In the genomic region with DNA sequence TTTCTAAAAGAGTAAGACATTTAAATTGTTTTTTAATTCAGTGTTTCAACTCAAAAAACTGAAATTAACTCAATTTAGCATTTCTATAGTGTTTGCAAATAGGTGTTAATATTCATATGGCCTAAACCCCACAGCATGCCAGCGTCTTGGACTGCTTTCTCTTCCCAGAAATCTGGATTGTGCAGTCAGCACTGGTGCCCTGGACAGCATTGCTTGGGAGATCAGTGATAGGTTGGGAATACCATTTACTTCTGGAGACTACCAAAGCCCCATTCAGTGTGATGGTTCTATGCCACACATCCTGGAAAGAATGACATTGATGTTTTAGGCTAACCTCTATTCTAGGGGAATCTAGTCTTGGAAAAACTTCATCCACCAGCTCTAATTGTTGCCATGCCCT, we compare ENCODE assay signal across 23 cellular contexts.
DNase-seq lines count a peak whose midpoint lies in the region; ATAC-seq and TF ChIP-seq lines count a peak whose summit lies in the region.
"Had no signal": no experiment of that assay in that cellular context is flagged by ENCODE, and none has a peak within 500 bp of the region (broad histone marks: within the 10 kb centered on the region; RNA-seq: fewer than 3 reads in every experiment).

No MANE protein-coding gene starts in this region.

- no peaks in the 10 kb centered on the region for H3F3A ChIP-seq in GM23338 (replicated peaks; ENCODE audit: low read depth)

- H3K4me1 ChIP-seq in GM23338 (ENCODE audit: insufficient read depth) (no peaks in the 10 kb centered on the region), esophagus muscularis mucosa (no peaks in the 10 kb centered on the region), mucosa of descending colon (ENCODE audit: low read depth) (no peaks in the 10 kb centered on the region)

- ATAC-seq in GM23338, result no peak
- ATAC-seq in mucosa of descending colon, result peak; percentile 20
- no peak for ATAC-seq in HG02763 (IDR thresholded peaks at IDR 0.05; ENCODE audit: unreplicated experiment)
- no peak for ATAC-seq in HG03432 (IDR thresholded peaks at IDR 0.05; ENCODE audit: unreplicated experiment)
- ATAC-seq: GM12878 had no signal

- peaks cover 12% of the 10 kb centered on the region for H3K9me2 ChIP-seq in GM23338 (ENCODE audit: insufficient read depth)

- intact Hi-C loops in esophagus muscularis mucosa (cut with DNase I), result no loop called here
- intact Hi-C loops in mucosa of descending colon (cut with DNase I, micrococcal nuclease), result no loop called here

- H4K20me1 ChIP-seq in GM23338 (replicated peaks; ENCODE audit: insufficient read depth), result no peaks in the 10 kb centered on the region

- no peaks in the 10 kb centered on the region for H3K9me3 ChIP-seq in esophagus muscularis mucosa
- H3K9me3 ChIP-seq in mucosa of descending colon, result no peaks in the 10 kb centered on the region
- H3K9me3 ChIP-seq: BE2C had no signal

- DNase-seq in GM23338 (ENCODE audit: low spot score) (no peak), HuH-7 (ENCODE audit: low spot score) (peak; percentile 2), esophagus muscularis mucosa (ENCODE audit: extremely low spot score) (peak; percentile 55), mucosa of descending colon (no peak), NCI-H146 (lab: John Stamatoyannopoulos, UW) (no peak)
- DNase-seq: ACHN; BE2C; C1 segment of cervical spinal cord; CD4-positive, CD25-positive, alpha-beta regulatory T cell; CD8-positive, alpha-beta memory T cell; COR-L47; DMS 273 treated with DMSO at 0.1 percent for 48 hours; DMS53; DND-41; EL; GOT3; H7; KG1 had no signal

- H3K27ac ChIP-seq in GM23338 (ENCODE audit: low read depth), result no peak overlapping the region
- H3K27ac ChIP-seq in esophagus muscularis mucosa (replicated peaks in 1 of 4), result no peak overlapping the region
- H3K27ac ChIP-seq: HL-60 had no signal

- no peak overlapping the region for H3K4me3 ChIP-seq in GM23338
- no peak overlapping the region for H3K4me3 ChIP-seq in esophagus muscularis mucosa
- no peak overlapping the region for H3K4me3 ChIP-seq in mucosa of descending colon
- H3K4me3 ChIP-seq: GM12878 had no signal

- H3K27me3 ChIP-seq in GM23338 (ENCODE audit: insufficient read depth) (no peaks in the 10 kb centered on the region), esophagus muscularis mucosa (no peaks in the 10 kb centered on the region)
- H3K27me3 ChIP-seq: BE2C had no signal

- peaks cover 5% of the 10 kb centered on the region for H3K4me1 Mint-ChIP-seq in GM23338
- H3K4me1 Mint-ChIP-seq: CD4-positive, CD25-positive, alpha-beta regulatory T cell; CD8-positive, alpha-beta memory T cell; IgD-negative memory B cell had no signal

- no peaks in the 10 kb centered on the region for H3K27me3 Mint-ChIP-seq in GM23338 (ENCODE audit: insufficient read depth, low read depth, poor library complexity)
- H3K27me3 Mint-ChIP-seq: CD4-positive, CD25-positive, alpha-beta regulatory T cell; CD8-positive, alpha-beta memory T cell had no signal

- no peaks in the 10 kb centered on the region for H3K36me3 ChIP-seq in GM23338 (ENCODE audit: insufficient read depth)
- no peaks in the 10 kb centered on the region for H3K36me3 ChIP-seq in esophagus muscularis mucosa
- no peaks in the 10 kb centered on the region for H3K36me3 ChIP-seq in mucosa of descending colon (ENCODE audit: low read depth)
- H3K36me3 ChIP-seq: BE2C had no signal

- TF ChIP-seq CTCF in GM23338 (conservative IDR thresholded peaks at IDR 0.05; ENCODE audit: low read depth in 2 of 2) (no peak), esophagus muscularis mucosa (IDR thresholded peaks at IDR 0.05) (no peak), mucosa of descending colon (IDR thresholded peaks at IDR 0.05) (no peak)

- 76% methylated on average over 1 of the region's 1 CpG for WGBS in esophagus muscularis mucosa

- H3K36me3 Mint-ChIP-seq in GM23338 (ENCODE audit: low read depth), result no peaks in the 10 kb centered on the region
- H3K36me3 Mint-ChIP-seq: CD4-positive, CD25-positive, alpha-beta regulatory T cell; CD8-positive, alpha-beta memory T cell had no signal

- no peak overlapping the region for H3K27ac Mint-ChIP-seq in GM23338
- H3K27ac Mint-ChIP-seq: CD4-positive, CD25-positive, alpha-beta regulatory T cell; CD8-positive, alpha-beta memory T cell; IgD-negative memory B cell had no signal

- TF ChIP-seq POLR2A in esophagus muscularis mucosa (IDR thresholded peaks at IDR 0.05; ENCODE audit: low read depth), result no peak

- no peak overlapping the region for H3K4me2 ChIP-seq in GM23338

- no peak overlapping the region for H3K4me3 Mint-ChIP-seq in GM23338
- H3K4me3 Mint-ChIP-seq: CD4-positive, CD25-positive, alpha-beta regulatory T cell; CD8-positive, alpha-beta memory T cell; IgD-negative memory B cell had no signal

- H3K9me3 Mint-ChIP-seq in GM23338, result no peaks in the 10 kb centered on the region; the same call in 2 of the 3 replicates
- H3K9me3 Mint-ChIP-seq: IgD-negative memory B cell had no signal

- no peak for TF ChIP-seq EP300 in esophagus muscularis mucosa (IDR thresholded peaks at IDR 0.05)

- no peaks in the 10 kb centered on the region for H3K79me2 ChIP-seq in GM23338 (replicated peaks; ENCODE audit: insufficient read depth)

- H2AFZ ChIP-seq in GM23338, result no peak overlapping the region

TF ChIP-seq in GM23338, 12 proteins besides CTCF, POLR2A, EP300 and RAD21:
- TF ChIP-seq STAT1 (IDR thresholded peaks at IDR 0.05; ENCODE audit: unreplicated experiment) (no peak), CREB1 (CRISPR knock-in tag; IDR thresholded peaks at IDR 0.05; ENCODE audit: low read depth) (no peak)
- TF ChIP-seq, protein P1, sequence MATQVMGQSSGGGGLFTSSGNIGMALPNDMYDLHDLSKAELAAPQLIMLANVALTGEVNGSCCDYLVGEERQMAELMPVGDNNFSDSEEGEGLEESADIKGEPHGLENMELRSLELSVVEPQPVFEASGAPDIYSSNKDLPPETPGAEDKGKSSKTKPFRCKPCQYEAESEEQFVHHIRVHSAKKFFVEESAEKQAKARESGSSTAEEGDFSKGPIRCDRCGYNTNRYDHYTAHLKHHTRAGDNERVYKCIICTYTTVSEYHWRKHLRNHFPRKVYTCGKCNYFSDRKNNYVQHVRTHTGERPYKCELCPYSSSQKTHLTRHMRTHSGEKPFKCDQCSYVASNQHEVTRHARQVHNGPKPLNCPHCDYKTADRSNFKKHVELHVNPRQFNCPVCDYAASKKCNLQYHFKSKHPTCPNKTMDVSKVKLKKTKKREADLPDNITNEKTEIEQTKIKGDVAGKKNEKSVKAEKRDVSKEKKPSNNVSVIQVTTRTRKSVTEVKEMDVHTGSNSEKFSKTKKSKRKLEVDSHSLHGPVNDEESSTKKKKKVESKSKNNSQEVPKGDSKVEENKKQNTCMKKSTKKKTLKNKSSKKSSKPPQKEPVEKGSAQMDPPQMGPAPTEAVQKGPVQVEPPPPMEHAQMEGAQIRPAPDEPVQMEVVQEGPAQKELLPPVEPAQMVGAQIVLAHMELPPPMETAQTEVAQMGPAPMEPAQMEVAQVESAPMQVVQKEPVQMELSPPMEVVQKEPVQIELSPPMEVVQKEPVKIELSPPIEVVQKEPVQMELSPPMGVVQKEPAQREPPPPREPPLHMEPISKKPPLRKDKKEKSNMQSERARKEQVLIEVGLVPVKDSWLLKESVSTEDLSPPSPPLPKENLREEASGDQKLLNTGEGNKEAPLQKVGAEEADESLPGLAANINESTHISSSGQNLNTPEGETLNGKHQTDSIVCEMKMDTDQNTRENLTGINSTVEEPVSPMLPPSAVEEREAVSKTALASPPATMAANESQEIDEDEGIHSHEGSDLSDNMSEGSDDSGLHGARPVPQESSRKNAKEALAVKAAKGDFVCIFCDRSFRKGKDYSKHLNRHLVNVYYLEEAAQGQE (IDR thresholded peaks at IDR 0.05; ENCODE audit: unreplicated experiment), result peak; percentile 55

Comparison
In these comparisons a context has a peak if more than half of its experiments do, and no peak if none do; other contexts are left out.
1. DNase-seq: peak in HuH-7 (single experiment) and esophagus muscularis mucosa (single experiment); none in GM23338 (single experiment), mucosa of descending colon (0 of 3) and NCI-H146 (single experiment).